In genomic region chr2:149597050-149598013, GRCh38 we compare ENCODE assay signal across 8 cellular contexts. TPM values are rescaled to one million over a fixed set of nuclear protein-coding genes. Genes with fewer than 3 reads are reported as not detected.
DNase-seq lines count a peak whose midpoint lies in the region; ATAC-seq and TF ChIP-seq lines count a peak whose summit lies in the region.

No MANE protein-coding gene starts in this region.

- H3K27me3 ChIP-seq in CD4-positive, CD25-positive, alpha-beta regulatory T cell (ENCODE audit: control insufficient read depth, insufficient read depth, low read length), result peaks cover 9% of the 10 kb centered on the region

- peak; percentile 27 to 85 (median 73) for DNase-seq in CD4-positive, CD25-positive, alpha-beta regulatory T cell
- DNase-seq in NCI-H345 (lab: John Stamatoyannopoulos, UW) (peak; percentile 77), kidney glomerular epithelial cell (lab: John Stamatoyannopoulos, UW) (peak; percentile 96)
- DNase-seq in central memory CD4-positive, alpha-beta T cell, result peak; percentile 66
- peak; percentile 30 to 34 for DNase-seq in stimulated activated CD4-positive, alpha-beta T cell treated with anti-CD3 and anti-CD28 coated beads, Interleukin-2, amount 100 ng/mL, for 48 hours

- H3K27ac ChIP-seq in CD4-positive, CD25-positive, alpha-beta regulatory T cell (ENCODE audit: insufficient read depth, low read length, poor library complexity, severe bottlenecking), result no peak overlapping the region

- H3K36me3 Mint-ChIP-seq in CD4-positive, CD25-positive, alpha-beta regulatory T cell, result no peaks in the 10 kb centered on the region

- no peaks in the 10 kb centered on the region for H3K36me3 ChIP-seq in CD4-positive, CD25-positive, alpha-beta regulatory T cell (ENCODE audit: control insufficient read depth, insufficient read depth, low read length)

- H3K4me3 ChIP-seq in CD4-positive, CD25-positive, alpha-beta regulatory T cell (ENCODE audit: low read depth, low read length), result peak overlapping the region; percentile 65
- H3K4me3 ChIP-seq in WI38 (ENCODE audit: low read depth, low read length), result peak overlapping the region; percentile 42

- ATAC-seq in CD4-positive, CD25-positive, alpha-beta regulatory T cell (ENCODE audit: low read depth in 2 of 2), result peak; percentile 96 to 97
- ATAC-seq in GM19328 (IDR thresholded peaks at IDR 0.05; ENCODE audit: unreplicated experiment), result peak; percentile 85
- ATAC-seq in HG03342 (IDR thresholded peaks at IDR 0.05; ENCODE audit: unreplicated experiment), result peak; percentile 98

- H3K4me1 Mint-ChIP-seq in CD4-positive, CD25-positive, alpha-beta regulatory T cell, result peaks cover 0 to 16% (median 12%) of the 10 kb centered on the region in 4 donors

- H3K27me3 Mint-ChIP-seq in CD4-positive, CD25-positive, alpha-beta regulatory T cell, result peaks cover 36% of the 10 kb centered on the region

- H3K27ac Mint-ChIP-seq in CD4-positive, CD25-positive, alpha-beta regulatory T cell, result peak overlapping the region in 2 of 3 donors; percentile 67 to 92

- no peaks in the 10 kb centered on the region for H3K9me3 ChIP-seq in CD4-positive, CD25-positive, alpha-beta regulatory T cell (ENCODE audit: control insufficient read depth in 2 of 2, low read length in 2 of 2)

- peaks cover 9% of the 10 kb centered on the region for H3K4me1 ChIP-seq in CD4-positive, CD25-positive, alpha-beta regulatory T cell (ENCODE audit: control insufficient read depth, insufficient read depth, low read length, poor library complexity, severe bottlenecking)

- peak; percentile 48 for TF ChIP-seq CTCF in WI38 (IDR thresholded peaks at IDR 0.05; ENCODE audit: low read depth, low read length)

- H3K4me3 Mint-ChIP-seq in CD4-positive, CD25-positive, alpha-beta regulatory T cell, result peak overlapping the region; percentile 2 to 57 (median 12)

- peaks cover 0 to 3% (median 0%) of the 10 kb centered on the region in 7 donors for H3K9me3 Mint-ChIP-seq in CD4-positive, CD25-positive, alpha-beta regulatory T cell

RNA-seq across cellular contexts. Expression of gene MMADHC, which starts 9.8 kb away (rescaled TPM):
- 72.5 TPM for total RNA-seq in CD4-positive, CD25-positive, alpha-beta regulatory T cell
- 100 to 1,000 TPM; 139 to 200 (median 174) TPM for polyA plus RNA-seq in CD4-positive, CD25-positive, alpha-beta regulatory T cell

Comparison
In these comparisons a context has a peak if more than half of its experiments do, and no peak if none do; other contexts are left out.
1. DNase-seq: peak in every context shown above with its lines; median percentile 96 in kidney glomerular epithelial cell; 77 in NCI-H345; 73 in CD4-positive, CD25-positive, alpha-beta regulatory T cell; 66 in central memory CD4-positive, alpha-beta T cell; 32 in stimulated activated CD4-positive, alpha-beta T cell treated with anti-CD3 and anti-CD28 coated beads, Interleukin-2, amount 100 ng/mL, for 48 hours.